ENCODE assay signal across 8 cellular contexts in genomic region chrX:12977761-12978204, GRCh38. TPM values are rescaled to one million over a fixed set of nuclear protein-coding genes. Genes with fewer than 3 reads are reported as not detected.
DNase-seq lines count a peak whose midpoint lies in the region; ATAC-seq lines count a peak whose summit lies in the region.

No MANE protein-coding gene starts in this region.

- no peaks in the 10 kb centered on the region for H3K9me3 ChIP-seq in mononuclear cell (ENCODE audit: low read depth, low read length)

- H3K4me1 ChIP-seq in mononuclear cell (ENCODE audit: insufficient read depth, low read length), result peaks cover 50% of the 10 kb centered on the region

- H3K36me3 Mint-ChIP-seq in activated naive CD4-positive, alpha-beta T cell treated with anti-CD3 and anti-CD28 coated beads, Interleukin-2, amount 50 U/mL, for 72 hours, result peaks cover 48 to 51% of the 10 kb centered on the region in 2 donors

- ATAC-seq in HG03095 (IDR thresholded peaks at IDR 0.05; ENCODE audit: unreplicated experiment), result peak; percentile 3
- no peak for ATAC-seq in activated naive CD4-positive, alpha-beta T cell treated with anti-CD3 and anti-CD28 coated beads, Interleukin-2, amount 50 U/mL, for 72 hours
- ATAC-seq in HG02642 (IDR thresholded peaks at IDR 0.05; ENCODE audit: poor library complexity, unreplicated experiment), result no peak

- peak overlapping the region; percentile 99 for H3K4me3 ChIP-seq in mononuclear cell (ENCODE audit: low read length)

- no peaks in the 10 kb centered on the region for H3K9me3 Mint-ChIP-seq in activated naive CD4-positive, alpha-beta T cell treated with anti-CD3 and anti-CD28 coated beads, Interleukin-2, amount 50 U/mL, for 72 hours

- DNase-seq in NOMO-1 treated with DMSO at 0.1 percent for 48 hours (lab: John Stamatoyannopoulos, UW; ENCODE audit: unreplicated experiment), result peak; percentile 86
- DNase-seq in NOMO-1 (lab: John Stamatoyannopoulos, UW; ENCODE audit: unreplicated experiment in 2 of 2), result no peak
- no peak for DNase-seq in activated naive CD4-positive, alpha-beta T cell treated with anti-CD3 and anti-CD28 coated beads, Interleukin-2, amount 50 U/mL, for 72 hours (ENCODE audit: low spot score in 2 of 2)
- DNase-seq in COLO668 (lab: John Stamatoyannopoulos, UW; ENCODE audit: unreplicated experiment), result no peak
- no peak for DNase-seq in mucosa of gallbladder (ENCODE audit: low spot score)

- peak overlapping the region; percentile 99 for H3K27ac Mint-ChIP-seq in activated naive CD4-positive, alpha-beta T cell treated with anti-CD3 and anti-CD28 coated beads, Interleukin-2, amount 50 U/mL, for 72 hours

- no peaks in the 10 kb centered on the region for H3K27me3 ChIP-seq in mononuclear cell (ENCODE audit: insufficient read depth, low read length)

RNA-seq across cellular contexts. Expression of gene TMSB4X, which starts 2.9 kb away (rescaled TPM):
- over 10,000 TPM in 1 of 2 donors, 1,000 to 10,000 TPM in 1; 8,550 to 11,762 TPM for total RNA-seq in activated naive CD4-positive, alpha-beta T cell treated with anti-CD3 and anti-CD28 coated beads, Interleukin-2, amount 50 U/mL, for 72 hours
- 5,748 TPM for total RNA-seq in mononuclear cell
- total RNA-seq in mucosa of gallbladder, result 4,832 TPM
